Comparison of ENCODE assay signal across 26 cellular contexts in genomic region chr2:118709786-118710185, GRCh38.
"Had no signal": no experiment of that assay in that cellular context is flagged by ENCODE, and none has a peak within 500 bp of the region (broad histone marks: within the 10 kb centered on the region; RNA-seq: fewer than 3 reads in every experiment).

No MANE protein-coding gene starts in this region.

- DNase-seq: activated CD4-positive, alpha-beta T cell treated with anti-CD3 and anti-CD28 coated beads, Interleukin-2, amount 10 ng/mL, durations not matched to agents 24 days and 14 days; activated CD4-positive, alpha-beta T cell treated with anti-CD3 and anti-CD28 coated beads, Interleukin-2, amount 50 U/mL, for 4 hours; activated CD8-positive, alpha-beta T cell treated with anti-CD3 and anti-CD28 coated beads, Interleukin-2, amount 10 ng/mL, durations not matched to agents 7 days and 5 days; activated gamma-delta T cell treated with Interleukin-2 at 50 U/mL for 16 hours; activated naive CD4-positive, alpha-beta T cell treated with anti-CD3 and anti-CD28 coated beads, Interleukin-2, amount 10 ng/mL, durations not matched to agents 7 days and 5 days; activated T-cell treated with anti-CD3 and anti-CD28 coated beads, Interleukin-2, amount 50 U/mL, for 24 hours; NCI-H1048; NCI-H1105 treated with DMSO at 0.1 percent for 48 hours; NCI-H1436; NCI-H1694; NCI-H1930; NCI-H2081 treated with DMSO at 0.1 percent for 48 hours; NCI-H226; NCI-H446 treated with DMSO at 0.1 percent for 48 hours; NCI-H524; NCI-H69; SHP77; SJCRH30 had no signal

- H3K4me3 ChIP-seq: body of pancreas, breast epithelium, SJCRH30, SK-N-MC had no signal

- ATAC-seq: activated CD8-positive, alpha-beta T cell treated with anti-CD3 and anti-CD28 coated beads, Interleukin-2, amount 10 ng/mL, durations not matched to agents 7 days and 5 days; body of pancreas; Panc1 had no signal

- H3K36me3 Mint-ChIP-seq: activated naive CD4-positive, alpha-beta T cell treated with anti-CD3 and anti-CD28 coated beads, Interleukin-2, amount 10 ng/mL, durations not matched to agents 7 days and 5 days; activated naive CD8-positive, alpha-beta T cell had no signal

- H3K27me3 Mint-ChIP-seq: activated CD4-positive, alpha-beta T cell treated with anti-CD3 and anti-CD28 coated beads, Interleukin-2, amount 10 ng/mL, durations not matched to agents 24 days and 14 days; activated naive CD4-positive, alpha-beta T cell treated with anti-CD3 and anti-CD28 coated beads, Interleukin-2, amount 10 ng/mL, durations not matched to agents 7 days and 5 days had no signal

- H3K4me1 Mint-ChIP-seq: activated CD4-positive, alpha-beta T cell treated with anti-CD3 and anti-CD28 coated beads, Interleukin-2, amount 10 ng/mL, durations not matched to agents 24 days and 14 days; activated naive CD4-positive, alpha-beta T cell treated with anti-CD3 and anti-CD28 coated beads, Interleukin-2, amount 10 ng/mL, durations not matched to agents 7 days and 5 days had no signal

- H3K27ac Mint-ChIP-seq: activated CD4-positive, alpha-beta T cell treated with anti-CD3 and anti-CD28 coated beads, Interleukin-2, amount 10 ng/mL, durations not matched to agents 24 days and 14 days; activated CD8-positive, alpha-beta T cell treated with anti-CD3 and anti-CD28 coated beads, Interleukin-2, amount 10 ng/mL, durations not matched to agents 7 days and 5 days; activated naive CD4-positive, alpha-beta T cell treated with anti-CD3 and anti-CD28 coated beads, Interleukin-2, amount 10 ng/mL, durations not matched to agents 7 days and 5 days; activated naive CD8-positive, alpha-beta T cell; activated T-cell treated with anti-CD3 and anti-CD28 coated beads, Interleukin-2, amount 50 U/mL, for 24 hours; activated T-helper 2 cell treated with anti-CD3 and anti-CD28 coated beads, Interferon-gamma antibody, Interleukin-2, Interleukin-4, amounts not matched to agents 10 μg/mL and 5 μg/mL and 100 μg/mL, durations not matched to agents 14 hours and 24 hours and 36 hours; T-helper 1 cell treated with Interleukin-12 subunit alpha and Interleukin-12 subunit beta and Interleukin-4 antibody, amounts not matched to agents 30 μg/mL and 1 μg/mL, for 36 hours; T-helper 2 cell treated with Interferon-gamma antibody and Interleukin-4, amounts not matched to agents 5 μg/mL and 100 μg/mL, for 36 hours had no signal

- H3K9me3 Mint-ChIP-seq: activated CD4-positive, alpha-beta T cell treated with anti-CD3 and anti-CD28 coated beads, Interleukin-2, amount 10 ng/mL, durations not matched to agents 24 days and 14 days; activated naive CD4-positive, alpha-beta T cell treated with anti-CD3 and anti-CD28 coated beads, Interleukin-2, amount 10 ng/mL, durations not matched to agents 7 days and 5 days; activated T-cell treated with anti-CD3 and anti-CD28 coated beads, Interleukin-2, amount 50 U/mL, for 24 hours; activated T-helper 2 cell treated with anti-CD3 and anti-CD28 coated beads, Interferon-gamma antibody, Interleukin-2, Interleukin-4, amounts not matched to agents 10 μg/mL and 5 μg/mL and 100 μg/mL, durations not matched to agents 14 hours and 24 hours and 36 hours; T-helper 1 cell treated with Interleukin-12 subunit alpha and Interleukin-12 subunit beta and Interleukin-4 antibody, amounts not matched to agents 30 μg/mL and 1 μg/mL, for 36 hours; T-helper 2 cell treated with Interferon-gamma antibody and Interleukin-4, amounts not matched to agents 5 μg/mL and 100 μg/mL, for 36 hours had no signal

- H3K4me3 Mint-ChIP-seq: activated CD4-positive, alpha-beta T cell treated with anti-CD3 and anti-CD28 coated beads, Interleukin-2, amount 10 ng/mL, durations not matched to agents 24 days and 14 days; activated CD8-positive, alpha-beta T cell treated with anti-CD3 and anti-CD28 coated beads, Interleukin-2, amount 10 ng/mL, durations not matched to agents 7 days and 5 days; activated naive CD4-positive, alpha-beta T cell treated with anti-CD3 and anti-CD28 coated beads, Interleukin-2, amount 10 ng/mL, durations not matched to agents 7 days and 5 days; activated naive CD8-positive, alpha-beta T cell; activated T-cell treated with anti-CD3 and anti-CD28 coated beads, Interleukin-2, amount 50 U/mL, for 24 hours; T-helper 1 cell treated with Interleukin-12 subunit alpha and Interleukin-12 subunit beta and Interleukin-4 antibody, amounts not matched to agents 30 μg/mL and 1 μg/mL, for 36 hours; T-helper 2 cell treated with Interferon-gamma antibody and Interleukin-4, amounts not matched to agents 5 μg/mL and 100 μg/mL, for 36 hours had no signal
